Comparison of ENCODE assay signal across 1 cellular context in genomic region chr1:6246497-6247295, GRCh38.
TF ChIP-seq lines count a peak whose summit lies in the region.

No MANE protein-coding gene starts in this region.

TF ChIP-seq in K562, 482 proteins besides CTCF, POLR2A, EP300 and RAD21 (continued from another document and continues in another):
- TF ChIP-seq ZBTB40 (IDR thresholded peaks at IDR 0.05) (no peak), ZBTB40 (CRISPR knock-in tag; IDR thresholded peaks at IDR 0.05) (no peak), RBM34 (IDR thresholded peaks at IDR 0.05; ENCODE audit: borderline replicate concordance, insufficient read depth, low read length) (no peak), CBX5 (IDR thresholded peaks at IDR 0.05; ENCODE audit: borderline replicate concordance, low read depth) (no peak), SRSF9 (IDR thresholded peaks at IDR 0.05; ENCODE audit: borderline replicate concordance, low read depth, low read length) (no peak), DEAF1 (CRISPR knock-in tag; IDR thresholded peaks at IDR 0.05) (peak; percentile 96), VEZF1 (CRISPR knock-in tag; IDR thresholded peaks at IDR 0.05) (peak; percentile 80), ESRRB (CRISPR knock-in tag; IDR thresholded peaks at IDR 0.05; ENCODE audit: borderline replicate concordance) (no peak), HMGN3 (IDR thresholded peaks at IDR 0.05; ENCODE audit: borderline replicate concordance, extremely low read depth, insufficient read length, low read depth, low read length) (peak; percentile 62), GTF2B (IDR thresholded peaks at IDR 0.05; ENCODE audit: extremely low read depth, insufficient read length) (no peak), CREM (IDR thresholded peaks at IDR 0.05; ENCODE audit: low read depth) (0 out of 2 replicates have a peak, but pooled peaks have one; percentile 18), FOS (IDR thresholded peaks at IDR 0.05; ENCODE audit: extremely low read depth, insufficient read length) (no peak), PRDM10 (IDR thresholded peaks at IDR 0.05; ENCODE audit: partially characterized antibody) (no peak), ZZZ3 (IDR thresholded peaks at IDR 0.05) (no peak), ZNF347 (CRISPR knock-in tag; IDR thresholded peaks at IDR 0.05; ENCODE audit: low read depth) (no peak), E2F4 (CRISPR knock-in tag; IDR thresholded peaks at IDR 0.05; ENCODE audit: low read depth) (no peak), MCM2 (IDR thresholded peaks at IDR 0.05; ENCODE audit: low read depth) (no peak), ZNF609 (CRISPR knock-in tag; IDR thresholded peaks at IDR 0.05; ENCODE audit: borderline replicate concordance) (no peak), SMAD4 (CRISPR knock-in tag; conservative IDR thresholded peaks at IDR 0.05) (peak; percentile 37; the same call in 1 of the 2 replicates), ZNF79 (CRISPR knock-in tag; IDR thresholded peaks at IDR 0.05; ENCODE audit: low read depth) (no peak), NFIX (CRISPR knock-in tag; IDR thresholded peaks at IDR 0.05; ENCODE audit: low read depth) (no peak), MCM7 (IDR thresholded peaks at IDR 0.05) (no peak), ZBTB8A (IDR thresholded peaks at IDR 0.05; ENCODE audit: partially characterized antibody) (no peak), ZSCAN32 (CRISPR knock-in tag; IDR thresholded peaks at IDR 0.05) (no peak), CREB3L1 (IDR thresholded peaks at IDR 0.05; ENCODE audit: borderline replicate concordance, low read depth) (no peak), SRSF7 (optimal IDR thresholded peaks at IDR 0.05; ENCODE audit: low read depth, low read length) (no peak), MITF (IDR thresholded peaks at IDR 0.05) (no peak)
